In genomic region chr9:19161257-19162025, GRCh38 we compare ENCODE assay signal across 8 cellular contexts. TPM values are rescaled to one million over a fixed set of nuclear protein-coding genes. Genes with fewer than 3 reads are reported as not detected.
DNase-seq lines count a peak whose midpoint lies in the region; ATAC-seq and TF ChIP-seq lines count a peak whose summit lies in the region.

No MANE protein-coding gene starts in this region.

- peak; percentile 88 for TF ChIP-seq EP300 in transverse colon (IDR thresholded peaks at IDR 0.05; ENCODE audit: low read depth)

- H3K4me1 ChIP-seq in A673 (ENCODE audit: insufficient read depth, low read length, poor library complexity, severe bottlenecking) (no peaks in the 10 kb centered on the region), breast epithelium (no peaks in the 10 kb centered on the region), transverse colon (peaks cover 6 to 14% (median 11%) of the 10 kb centered on the region in 4 donors)

- in situ Hi-C loops in transverse colon (cut with MboI; ENCODE audit: low pct_ligation_motif_present in 1 of 4, low pct_unique_long_range_greater_than_20kb in 1 of 4, low sequenced_read_pairs in 3 of 4): no loop called here

- BruUV-seq in A673 (replicated peaks; lab: Mats Ljungman, UMichigan): no TSS peak

- no peaks in the 10 kb centered on the region for H3K36me3 ChIP-seq in A673 (ENCODE audit: insufficient read depth, low read length, poor library complexity, severe bottlenecking)
- H3K36me3 ChIP-seq in breast epithelium: no peaks in the 10 kb centered on the region
- H3K36me3 ChIP-seq in transverse colon: no peaks in the 10 kb centered on the region

- intact Hi-C loops in A673 (cut with micrococcal nuclease; ENCODE audit: unreplicated experiment): no loop called here
- intact Hi-C loops in breast epithelium (cut with DNase I; ENCODE audit: low total_unique reads): no loop called here
- intact Hi-C loops in transverse colon (cut with DNase I; ENCODE audit: low total_unique reads): no loop called here

- H3K27ac ChIP-seq in A673 (ENCODE audit: low read depth, low read length, poor library complexity, severe bottlenecking) (no peak overlapping the region), breast epithelium (peak overlapping the region; percentile 83 to 86), transverse colon (peak overlapping the region; percentile 65 to 90 (median 76))

- no peaks in the 10 kb centered on the region for H3K9me3 ChIP-seq in A673 (ENCODE audit: low read depth, low read length, poor library complexity, severe bottlenecking)
- no peaks in the 10 kb centered on the region for H3K9me3 ChIP-seq in breast epithelium
- H3K9me3 ChIP-seq in transverse colon: no peaks in the 10 kb centered on the region

- TF ChIP-seq POLR2A in breast epithelium (IDR thresholded peaks at IDR 0.05): peak; percentile 47
- TF ChIP-seq POLR2A in transverse colon (IDR thresholded peaks at IDR 0.05): no peak

- peak; percentile 85 for ATAC-seq in GM18858 (IDR thresholded peaks at IDR 0.05; ENCODE audit: unreplicated experiment)
- ATAC-seq in HG03280 (IDR thresholded peaks at IDR 0.05; ENCODE audit: unreplicated experiment): peak; percentile 75

- peak; percentile 43 for DNase-seq in A673 (ENCODE audit: low spot score)
- DNase-seq in SKM-1 (lab: John Stamatoyannopoulos, UW; ENCODE audit: unreplicated experiment): peak; percentile 96
- peak in 1 of 2 donors; percentile 61 for DNase-seq in breast epithelium (ENCODE audit: low spot score in 2 of 2)
- peak; percentile 94 for DNase-seq in lung microvascular endothelial cell (ENCODE audit: low read depth in 2 of 2)
- DNase-seq in transverse colon: peak; percentile 69
- no peak for DNase-seq in NAMALWA (ENCODE audit: low spot score)

- no peak for TF ChIP-seq CTCF in A673 (conservative IDR thresholded peaks at IDR 0.05; ENCODE audit: low read depth, low read length)
- no peak for TF ChIP-seq CTCF in breast epithelium (IDR thresholded peaks at IDR 0.05)
- no peak for TF ChIP-seq CTCF in transverse colon (IDR thresholded peaks at IDR 0.05)

- no peaks in the 10 kb centered on the region for H3K27me3 ChIP-seq in A673 (replicated peaks; ENCODE audit: insufficient read depth, low read depth, low read length, poor library complexity)
- H3K27me3 ChIP-seq in breast epithelium: no peaks in the 10 kb centered on the region
- H3K27me3 ChIP-seq in transverse colon: no peaks in the 10 kb centered on the region

- WGBS in transverse colon (ENCODE audit: low coverage in 1 of 2), 2 donors: 55 to 58% methylated on average over 7 to 9 of the region's 9 CpGs

- CTCF ChIA-PET in A673 (lab: Charles Lee): interaction anchor here (0.5 kb wide), 1 partner anchor 23 kb away, joined by 7 read pairs; no protein-coding TSS in a partner anchor

- H3K4me3 ChIP-seq in A673 (ENCODE audit: low read depth, low read length, poor library complexity, severe bottlenecking) (no peak overlapping the region), breast epithelium (no peak overlapping the region), transverse colon (no peak overlapping the region)

- POLR2A ChIA-PET in A673 (lab: Charles Lee; ENCODE audit: low non-redundant PET): no interaction called here

RNA-seq across cellular contexts. Expression of gene PLIN2, which starts 34.1 kb away (rescaled TPM):
- total RNA-seq in A673 (2021) (0.46 and 0.77 TPM in 2 replicates), breast epithelium (1,000 to 10,000 TPM in 2 of 3 donors, 100 to 1,000 TPM in 1; 258 to 1,598 (median 1,157) TPM), lung microvascular endothelial cell (77.6 and 143 TPM in 2 replicates), transverse colon (100 to 1,000 TPM in 1 of 4 donors, 10 to 100 TPM in 3; 34.0 to 150 (median 76.1) TPM)

RNA-seq across cellular contexts. Expression of gene HAUS6, which starts 58.7 kb away (rescaled TPM):
- total RNA-seq in A673 (2021) (22.1 and 26.1 TPM in 2 replicates), breast epithelium (10 to 100 TPM in 2 of 3 donors, 1 to 10 TPM in 1; 8.5 to 14.0 (median 10.5) TPM), lung microvascular endothelial cell (9.7 and 10.5 TPM in 2 replicates), transverse colon (1 to 10 TPM; 1.4 to 8.9 (median 6.3) TPM)

Comparison
In these comparisons a context has a peak if more than half of its experiments do, and no peak if none do; other contexts are left out.
1. RNA of gene PLIN2, which starts 34.1 kb away (total RNA-seq): 258 to 1,598 TPM in breast epithelium, 77.6 to 143 TPM in lung microvascular endothelial cell and 34.0 to 150 TPM in transverse colon; 0.46 to 0.77 TPM in A673; every median in the first group is over 10 times any median in the second.